In genomic region chr1:8814870-8815269, GRCh38 we compare ENCODE assay signal across 8 cellular contexts. TPM values are rescaled to one million over a fixed set of nuclear protein-coding genes. Genes with fewer than 3 reads are reported as not detected.
DNase-seq lines count a peak whose midpoint lies in the region; TF ChIP-seq lines count a peak whose summit lies in the region.

No MANE protein-coding gene starts in this region.

- peaks cover 48% of the 10 kb centered on the region for H3K79me2 ChIP-seq in PC-9 (ENCODE audit: low read depth)

- CTCF ChIA-PET in PC-9 (lab: Charles Lee), result no interaction called here

- TF ChIP-seq POLR2A in stomach (IDR thresholded peaks at IDR 0.05), result no peak

- POLR2A ChIA-PET in PC-9 (lab: Charles Lee; ENCODE audit: unreplicated experiment), result no interaction called here

- peak overlapping the region; percentile 21 for H3K4me3 Mint-ChIP-seq in activated T-cell treated with anti-CD3 and anti-CD28 coated beads, Interleukin-2, amount 50 U/mL, for 24 hours

- no peak overlapping the region for H3K27ac Mint-ChIP-seq in activated T-cell treated with anti-CD3 and anti-CD28 coated beads, Interleukin-2, amount 50 U/mL, for 24 hours

- H3K36me3 Mint-ChIP-seq in activated T-cell treated with anti-CD3 and anti-CD28 coated beads, Interleukin-2, amount 50 U/mL, for 24 hours (ENCODE audit: low read depth), result peaks cover 8% of the 10 kb centered on the region

- no peaks in the 10 kb centered on the region for H3K9me2 ChIP-seq in PC-9 (ENCODE audit: insufficient read depth)

- H3K27ac ChIP-seq in PC-9, result no peak overlapping the region
- H3K27ac ChIP-seq in stomach, result peak overlapping the region in 3 of 5 donors; percentile 92 to 98 (median 96)
- H3K27ac ChIP-seq in ascending aorta, result no peak overlapping the region

- H3K27me3 Mint-ChIP-seq in activated T-cell treated with anti-CD3 and anti-CD28 coated beads, Interleukin-2, amount 50 U/mL, for 24 hours, result no peaks in the 10 kb centered on the region

- TF ChIP-seq EP300 in stomach (IDR thresholded peaks at IDR 0.05), result no peak

- TF ChIP-seq CTCF in PC-9 (conservative IDR thresholded peaks at IDR 0.05) (no peak), stomach (IDR thresholded peaks at IDR 0.05) (peak in 1 of 7 experiments; percentile 19), ascending aorta (IDR thresholded peaks at IDR 0.05) (no peak)

- intact Hi-C loops in PC-9 (cut with micrococcal nuclease; ENCODE audit: unreplicated experiment) (loop anchor here (5.0 kb wide), 1 partner anchor 83 kb away; no protein-coding TSS in a partner anchor), stomach (cut with DNase I; ENCODE audit: low total_unique reads) (no loop called here), ascending aorta (cut with DNase I) (no loop called here)

- H4K20me1 ChIP-seq in PC-9 (ENCODE audit: insufficient read depth), result no peaks in the 10 kb centered on the region

- H3K4me1 ChIP-seq in PC-9 (replicated peaks; ENCODE audit: insufficient read depth) (peaks cover 41% of the 10 kb centered on the region), stomach (peaks cover 29 to 62% (median 52%) of the 10 kb centered on the region in 4 donors), ascending aorta (peaks cover 0 to 6% of the 10 kb centered on the region in 2 donors)

- no TSS peak for BruUV-seq in PC-9 (replicated peaks; lab: Mats Ljungman, UMichigan)

- no peak overlapping the region for H3K4me3 ChIP-seq in PC-9
- H3K4me3 ChIP-seq in stomach, result no peak overlapping the region
- no peak overlapping the region for H3K4me3 ChIP-seq in ascending aorta

- peaks cover 16% of the 10 kb centered on the region for H3F3A ChIP-seq in PC-9 (ENCODE audit: insufficient read depth, low read depth)

- H3K9me3 ChIP-seq in PC-9 (ENCODE audit: insufficient read depth, low read depth) (no peaks in the 10 kb centered on the region), stomach (no peaks in the 10 kb centered on the region), ascending aorta (no peaks in the 10 kb centered on the region)

- H3K27me3 ChIP-seq in PC-9 (ENCODE audit: insufficient read depth, low read depth), result no peaks in the 10 kb centered on the region
- no peaks in the 10 kb centered on the region for H3K27me3 ChIP-seq in stomach
- no peaks in the 10 kb centered on the region for H3K27me3 ChIP-seq in ascending aorta

- H3K36me3 ChIP-seq in PC-9 (ENCODE audit: low read depth), result no peaks in the 10 kb centered on the region
- H3K36me3 ChIP-seq in stomach, result no peaks in the 10 kb centered on the region
- H3K36me3 ChIP-seq in ascending aorta, result no peaks in the 10 kb centered on the region

- H3K9me3 Mint-ChIP-seq in activated T-cell treated with anti-CD3 and anti-CD28 coated beads, Interleukin-2, amount 50 U/mL, for 24 hours, result no peaks in the 10 kb centered on the region

- H2AFZ ChIP-seq in PC-9, result no peak overlapping the region

- WGBS in stomach, 5 donors, result 29 to 47% (median 38%) methylated on average over 5 of the region's 5 CpGs

- peaks cover 62% of the 10 kb centered on the region for H3K4me1 Mint-ChIP-seq in activated T-cell treated with anti-CD3 and anti-CD28 coated beads, Interleukin-2, amount 50 U/mL, for 24 hours (ENCODE audit: low read depth)

- peak overlapping the region; percentile 98; the same call in 1 of the 2 replicates for H3K4me2 ChIP-seq in PC-9

- no peak for DNase-seq in activated T-cell treated with anti-CD3 and anti-CD28 coated beads, Interleukin-2, amount 50 U/mL, for 24 hours
- DNase-seq in activated T-cell treated with anti-CD3 and anti-CD28 coated beads, Interleukin-2, amount 50 U/mL, for 48 hours, result no peak
- DNase-seq in PC-9 (no peak), iPS-NIHi11 (ENCODE audit: low spot score) (peak; percentile 42), stomach (no peak), ascending aorta (ENCODE audit: low spot score in 2 of 2) (no peak)
- DNase-seq in stimulated activated CD4-positive, alpha-beta T cell treated with anti-CD3 and anti-CD28 coated beads, Interleukin-2, amount 100 ng/mL, for 24 hours, result no peak
- DNase-seq in activated naive CD4-positive, alpha-beta T cell treated with anti-CD3 and anti-CD28 coated beads, Interleukin-2, amount 50 U/mL, for 16 hours, result no peak

RNA-seq across cellular contexts. Expression of gene RERE, which starts 2.6 kb away (rescaled TPM):
- total RNA-seq in PC-9 (2021) (73.4 and 98.7 TPM in 2 replicates), stomach (100 to 1,000 TPM in 2 of 5 donors, 10 to 100 TPM in 3; 75.0 to 198 (median 99.2) TPM), ascending aorta (64.6 TPM)
- 10 to 100 TPM; 15.6 to 21.6 (median 18.0) TPM for polyA plus RNA-seq in stomach

Comparison
In these comparisons a context has a peak if more than half of its experiments do, and no peak if none do; other contexts are left out.
1. H3K27ac ChIP-seq: peak in stomach (3 of 5); none in PC-9 (single experiment) and ascending aorta (0 of 2).